9 cellular contexts compared by ENCODE assay signal in genomic region chr15:81813215-81813614, GRCh38.
DNase-seq lines count a peak whose midpoint lies in the region; ATAC-seq and TF ChIP-seq lines count a peak whose summit lies in the region.
"Had no signal": no experiment of that assay in that cellular context is flagged by ENCODE, and none has a peak within 500 bp of the region (broad histone marks: within the 10 kb centered on the region; RNA-seq: fewer than 3 reads in every experiment).

No MANE protein-coding gene starts in this region.

- ATAC-seq in activated naive CD4-positive, alpha-beta T cell treated with anti-CD3 and anti-CD28 coated beads, Interleukin-2, amount 50 U/mL, for 72 hours = no peak
- ATAC-seq in HG03457 (IDR thresholded peaks at IDR 0.05; ENCODE audit: unreplicated experiment) (no peak), GM19328 (IDR thresholded peaks at IDR 0.05; ENCODE audit: unreplicated experiment) (no peak)

- H3K9me3 ChIP-seq in WERI-Rb-1 (ENCODE audit: severe bottlenecking) = no peaks in the 10 kb centered on the region

- H3K4me1 Mint-ChIP-seq in nephron progenitor cell = no peaks in the 10 kb centered on the region

- CTCF ChIA-PET in GM10248 (lab: Yijun Ruan, JAX) = interaction anchor here (1.6 kb wide), 1 partner anchor 30 kb away, joined by 3 read pairs; no protein-coding TSS in a partner anchor

- H3K36me3 Mint-ChIP-seq in nephron progenitor cell (ENCODE audit: low read depth) = no peaks in the 10 kb centered on the region
- H3K36me3 Mint-ChIP-seq in activated naive CD4-positive, alpha-beta T cell treated with anti-CD3 and anti-CD28 coated beads, Interleukin-2, amount 50 U/mL, for 72 hours = no peaks in the 10 kb centered on the region

- H3K27me3 ChIP-seq in WERI-Rb-1 (ENCODE audit: insufficient read depth, low read depth, severe bottlenecking) = no peaks in the 10 kb centered on the region
- H3K27me3 ChIP-seq: cardiac muscle cell had no signal

- H3K4me3 ChIP-seq in WERI-Rb-1 (ENCODE audit: low read depth, low read length) = no peak overlapping the region
- H3K4me3 ChIP-seq: cardiac muscle cell had no signal

- H3K27me3 Mint-ChIP-seq in nephron progenitor cell (ENCODE audit: low read depth, poor library complexity) = peaks cover 5% of the 10 kb centered on the region

- H3K4me3 Mint-ChIP-seq in nephron progenitor cell = no peak overlapping the region

- no peak overlapping the region for H3K27ac ChIP-seq in WERI-Rb-1
- H3K27ac ChIP-seq: cardiac muscle cell had no signal

- POLR2A ChIA-PET in GM10248 (lab: Yijun Ruan, JAX) = no interaction called here

- no peak overlapping the region for H3K27ac Mint-ChIP-seq in nephron progenitor cell
- no peak overlapping the region for H3K27ac Mint-ChIP-seq in activated naive CD4-positive, alpha-beta T cell treated with anti-CD3 and anti-CD28 coated beads, Interleukin-2, amount 50 U/mL, for 72 hours

- no peak for DNase-seq in GM10248 (ENCODE audit: extremely low spot score)
- peak; percentile 44 for DNase-seq in NCI-H1092 treated with DMSO at 0.1 percent for 48 hours (lab: John Stamatoyannopoulos, UW)
- DNase-seq in WERI-Rb-1 = peak; percentile 58
- DNase-seq in nephron progenitor cell = no peak
- DNase-seq in GF-D8 (lab: John Stamatoyannopoulos, UW) = no peak
- DNase-seq in activated naive CD4-positive, alpha-beta T cell treated with anti-CD3 and anti-CD28 coated beads, Interleukin-2, amount 50 U/mL, for 72 hours (ENCODE audit: low spot score in 2 of 2) = no peak

- no peaks in the 10 kb centered on the region for H3K36me3 ChIP-seq in WERI-Rb-1
- H3K36me3 ChIP-seq: cardiac muscle cell had no signal

- TF ChIP-seq CTCF in GM10248 (IDR thresholded peaks at IDR 0.05; ENCODE audit: control extremely low read depth, extremely low read depth, low read depth, missing control alignments) (peak; percentile 4), WERI-Rb-1 (IDR thresholded peaks at IDR 0.05; ENCODE audit: low read depth, low read length) (peak; percentile 85), nephron progenitor cell (IDR thresholded peaks at IDR 0.05) (peak; percentile 32)

- H3K9me3 Mint-ChIP-seq in nephron progenitor cell = no peaks in the 10 kb centered on the region
- no peaks in the 10 kb centered on the region for H3K9me3 Mint-ChIP-seq in activated naive CD4-positive, alpha-beta T cell treated with anti-CD3 and anti-CD28 coated beads, Interleukin-2, amount 50 U/mL, for 72 hours

Comparison
In these comparisons a context has a peak if more than half of its experiments do, and no peak if none do; other contexts are left out.
1. DNase-seq: peak in NCI-H1092 treated with DMSO at 0.1 percent for 48 hours (single experiment) and WERI-Rb-1 (single experiment); none in GM10248 (single experiment), nephron progenitor cell (single experiment), GF-D8 (single experiment) and activated naive CD4-positive, alpha-beta T cell treated with anti-CD3 and anti-CD28 coated beads, Interleukin-2, amount 50 U/mL, for 72 hours (0 of 2).
2. CTCF ChIP-seq: peak in every context shown above with its lines; median percentile 85 in WERI-Rb-1; 32 in nephron progenitor cell; 4 in GM10248.